Comparison of ENCODE assay signal across 23 cellular contexts in genomic region chr13:20536992-20537391, GRCh38. TPM values are rescaled to one million over a fixed set of nuclear protein-coding genes. Genes with fewer than 3 reads are reported as not detected.
DNase-seq lines count a peak whose midpoint lies in the region; ATAC-seq, FAIRE-seq and TF ChIP-seq lines count a peak whose summit lies in the region.
"Had no signal": no experiment of that assay in that cellular context is flagged by ENCODE, and none has a peak within 500 bp of the region (broad histone marks: within the 10 kb centered on the region; RNA-seq: fewer than 3 reads in every experiment).

No MANE protein-coding gene starts in this region.

- H2AFZ ChIP-seq in K562 (ENCODE audit: low read depth, low read length), result no peak overlapping the region

- no peaks in the 10 kb centered on the region for H3K9me3 ChIP-seq in K562 (replicated peaks; ENCODE audit: control insufficient read depth, insufficient read depth, low read depth, low read length)
- H3K9me3 ChIP-seq in testis, result no peaks in the 10 kb centered on the region
- H3K9me3 ChIP-seq: A549 had no signal

- H3K4me1 ChIP-seq in K562 (replicated peaks in 1 of 2; ENCODE audit: control insufficient read depth in 2 of 2, insufficient read depth in 2 of 2, low read length in 2 of 2) (no peaks in the 10 kb centered on the region), testis (no peaks in the 10 kb centered on the region)
- H3K4me1 ChIP-seq: A549, Caco-2 had no signal

- no peak for TF ChIP-seq CTCF in K562 (IDR thresholded peaks at IDR 0.05 in 2 of 3, conservative IDR thresholded peaks at IDR 0.05 in 1 of 3; ENCODE audit: insufficient read depth in 2 of 3, low read depth in 1 of 3, low read length in 3 of 3)
- TF ChIP-seq CTCF in testis (IDR thresholded peaks at IDR 0.05), result no peak

- TF ChIP-seq EP300 in K562 (IDR thresholded peaks at IDR 0.05; ENCODE audit: low read length), result no peak

- intact Hi-C loops in K562 (cut with micrococcal nuclease), result no loop called here
- intact Hi-C loops in testis (cut with DNase I; ENCODE audit: low total_unique reads), result no loop called here

- H3K4me2 ChIP-seq in K562 (ENCODE audit: insufficient read depth, low read length), result no peak overlapping the region
- H3K4me2 ChIP-seq: A549; BLaER1 treated with 17β-estradiol and CSF1 and Interleukin-3, amounts not matched to agents 10 nM and 100 nM had no signal

- ATAC-seq in K562 (no peak), HG02588 (IDR thresholded peaks at IDR 0.05; ENCODE audit: unreplicated experiment) (no peak)
- ATAC-seq: A549; CD8-positive, alpha-beta T cell had no signal

- FAIRE-seq in A204.1 (lab: Jason Lieb, UNC), result peak; percentile 63
- peak; percentile 86 for FAIRE-seq in G401.6 (lab: Jason Lieb, UNC)
- FAIRE-seq in K562 (lab: Jason Lieb, UNC), result no peak
- FAIRE-seq in endometrium (lab: Jason Lieb, UNC), result peak; percentile 31
- FAIRE-seq: A549, D721Med, GM12891, GM19239 had no signal

- H3K9ac ChIP-seq in K562 (ENCODE audit: insufficient read depth in 1 of 2, low read depth in 2 of 2, low read length in 2 of 2), result no peak overlapping the region
- H3K9ac ChIP-seq: BLaER1 treated with 17β-estradiol and CSF1 and Interleukin-3, amounts not matched to agents 10 nM and 100 nM had no signal

- H3K27ac ChIP-seq in K562 (ENCODE audit: extremely low read depth, low read depth, low read length) (no peak overlapping the region), testis (no peak overlapping the region)
- H3K27ac ChIP-seq: A549; BLaER1 treated with 17β-estradiol and CSF1 and Interleukin-3, amounts not matched to agents 10 nM and 100 nM; C4-2B had no signal

- H3K27me3 ChIP-seq in K562 (ENCODE audit: control insufficient read depth in 2 of 2, insufficient read depth in 2 of 2, low read length in 2 of 2) (no peaks in the 10 kb centered on the region), testis (no peaks in the 10 kb centered on the region)
- H3K27me3 ChIP-seq: BLaER1 treated with 17β-estradiol and CSF1 and Interleukin-3, amounts not matched to agents 10 nM and 100 nM had no signal

- no peaks in the 10 kb centered on the region for H4K20me1 ChIP-seq in K562 (replicated peaks; ENCODE audit: control insufficient read depth, insufficient read depth, low read length)
- H4K20me1 ChIP-seq: BLaER1 treated with 17β-estradiol and CSF1 and Interleukin-3, amounts not matched to agents 10 nM and 100 nM had no signal

- CTCF ChIA-PET in K562 (lab: Yijun Ruan, JAX; ENCODE audit: low intra/inter-chr PET ratio), result no interaction called here

- in situ Hi-C loops in K562 (cut with MboI), result no loop called here

- DNase-seq in K562 (ENCODE audit: extremely low read depth in 1 of 4, low spot score in 3 of 4) (no peak), NCI-H526 (lab: John Stamatoyannopoulos, UW) (no peak), testis (no peak)
- DNase-seq: 8988T; AML-193; Caco-2; Calu3; CD4-positive, alpha-beta T cell; CD8-positive, alpha-beta T cell; DMS79; DND-41; EL; GF-D8 had no signal

- BruUV-seq in K562 (replicated peaks; lab: Mats Ljungman, UMichigan), result no TSS peak

- no peaks in the 10 kb centered on the region for H3K9me1 ChIP-seq in K562 (ENCODE audit: control insufficient read depth, insufficient read depth, low read length)

- H3K79me2 ChIP-seq in K562 (ENCODE audit: control insufficient read depth, insufficient read depth, low read length), result no peaks in the 10 kb centered on the region

- no peaks in the 10 kb centered on the region for H3K36me3 ChIP-seq in K562 (ENCODE audit: control insufficient read depth, insufficient read depth, low read length)
- no peaks in the 10 kb centered on the region for H3K36me3 ChIP-seq in testis (ENCODE audit: low read depth, missing control alignments)
- H3K36me3 ChIP-seq: BLaER1 treated with 17β-estradiol and CSF1 and Interleukin-3, amounts not matched to agents 10 nM and 100 nM had no signal

- no peak for TF ChIP-seq RAD21 in K562 (CRISPR knock-in tag; conservative IDR thresholded peaks at IDR 0.05 in 1 of 2, IDR thresholded peaks at IDR 0.05 in 1 of 2)

- TF ChIP-seq POLR2A in K562 (conservative IDR thresholded peaks at IDR 0.05) (no peak), testis (IDR thresholded peaks at IDR 0.05) (no peak)

- POLR2A ChIA-PET in K562 (lab: Yijun Ruan, JAX), result no interaction called here

- no peak overlapping the region for H3K4me3 ChIP-seq in K562
- H3K4me3 ChIP-seq in testis, result no peak overlapping the region
- H3K4me3 ChIP-seq: A549; BLaER1 treated with 17β-estradiol and CSF1 and Interleukin-3, amounts not matched to agents 10 nM and 100 nM had no signal

TF ChIP-seq in K562, 482 proteins besides CTCF, POLR2A, EP300 and RAD21:
- TF ChIP-seq SIRT6 (IDR thresholded peaks at IDR 0.05; ENCODE audit: low read depth, low read length) (no peak), RBM25 (IDR thresholded peaks at IDR 0.05; ENCODE audit: low read depth, low read length, severe bottlenecking) (peak; percentile 83), CHD1 (IDR thresholded peaks at IDR 0.05; ENCODE audit: low read length) (no peak), KDM5B (IDR thresholded peaks at IDR 0.05; ENCODE audit: insufficient replicate concordance, low read depth, low read length) (no peak)
TF ChIP-seq in K562: peak in this region for 1.

RNA-seq across cellular contexts. Expression of gene CRYL1, which starts 11.3 kb away (rescaled TPM):
- 2.7 and 4.8 TPM in 2 replicates for total RNA-seq in K562 (2011; cell fraction: chromatin; rRNA removed; ENCODE audit: low replicate concordance)
- total RNA-seq in K562 (2011; cell fraction: nucleolus; rRNA removed), result 1.5 and 2.8 TPM in 2 replicates
- total RNA-seq in K562 (2011; cell fraction: nucleoplasm; rRNA removed), result 3.0 and 3.9 TPM in 2 replicates
- total RNA-seq in K562 (2014; rRNA removed), result 2.4 and 2.6 TPM in 2 replicates
- total RNA-seq in K562 (2014; rRNA removed; fragmentation: Illumina TruSeq; extraction: Trizol), result 2.0 TPM in 2 replicates
- 1.5 and 1.7 TPM in 2 replicates for total RNA-seq in K562 (2015; rRNA removed; fragmentation: Illumina TruSeq; extraction: Trizol)
- total RNA-seq in K562 (2021), result 3.1 and 3.4 TPM in 2 replicates
- 6.9 and 9.7 TPM in 2 replicates for polyA plus RNA-seq in K562 (2011; rRNA removed)
- polyA plus RNA-seq in K562 (2011; cell fraction: cytosol; rRNA removed), result 7.4 and 14.6 TPM in 2 replicates
- 6.1 and 6.9 TPM in 2 replicates for polyA plus RNA-seq in K562 (2011; cell fraction: nucleus; rRNA removed)
- 3.6 and 10.4 TPM in 2 replicates for polyA plus RNA-seq in K562 (2012)
- 3.4 and 3.7 TPM in 2 replicates for polyA plus RNA-seq in K562 (2014; fragmentation: Illumina TruSeq; extraction: Trizol)
- 1 to 10 TPM; 1.0 to 1.8 TPM for polyA plus RNA-seq in K562 (2014; fragmentation: Nextera tagmentation; extraction: Ambion mirVana)
- 2.7 and 5.3 TPM in 2 replicates for polyA plus RNA-seq in K562 (2014; rRNA removed)
- polyA minus RNA-seq in K562 (2011; rRNA and poly(A)+ RNA removed), result 4.3 and 5.9 TPM in 2 replicates
- 3.0 and 3.6 TPM in 2 replicates for polyA minus RNA-seq in K562 (2011; cell fraction: cytosol; rRNA and poly(A)+ RNA removed)
- 1.3 and 3.2 TPM in 2 replicates for polyA minus RNA-seq in K562 (2011; cell fraction: nucleus; rRNA and poly(A)+ RNA removed)
- total RNA-seq in testis, result 10 to 100 TPM in 1 of 2 donors, 1 to 10 TPM in 1; 8.0 to 16.8 TPM
- 16.8 TPM for polyA plus RNA-seq in testis (ENCODE audit: insufficient read depth, low read depth, low replicate concordance)

RNA-seq across cellular contexts. Expression of gene IFT88, which starts 30.0 kb away (rescaled TPM):
- 16.2 and 28.1 TPM in 2 replicates for total RNA-seq in K562 (2011; cell fraction: chromatin; rRNA removed; ENCODE audit: low replicate concordance)
- total RNA-seq in K562 (2011; cell fraction: nucleolus; rRNA removed), result 11.6 and 12.2 TPM in 2 replicates
- 14.7 and 16.6 TPM in 2 replicates for total RNA-seq in K562 (2011; cell fraction: nucleoplasm; rRNA removed)
- 9.0 and 9.3 TPM in 2 replicates for total RNA-seq in K562 (2014; rRNA removed)
- total RNA-seq in K562 (2014; rRNA removed; fragmentation: Illumina TruSeq; extraction: Trizol), result 13.5 and 15.4 TPM in 2 replicates
- total RNA-seq in K562 (2015; rRNA removed; fragmentation: Illumina TruSeq; extraction: Trizol), result 12.0 and 12.6 TPM in 2 replicates
- total RNA-seq in K562 (2021), result 9.1 and 9.4 TPM in 2 replicates
- 8.0 and 13.4 TPM in 2 replicates for polyA plus RNA-seq in K562 (2011; rRNA removed)
- 2.1 and 2.2 TPM in 2 replicates for polyA plus RNA-seq in K562 (2011; cell fraction: cytosol; rRNA removed)
- 9.7 and 10.9 TPM in 2 replicates for polyA plus RNA-seq in K562 (2011; cell fraction: nucleus; rRNA removed)
- 8.3 and 9.0 TPM in 2 replicates for polyA plus RNA-seq in K562 (2012)
- 8.0 and 9.2 TPM in 2 replicates for polyA plus RNA-seq in K562 (2014; fragmentation: Illumina TruSeq; extraction: Trizol)
- polyA plus RNA-seq in K562 (2014; fragmentation: Nextera tagmentation; extraction: Ambion mirVana), result 10 to 100 TPM in 1 of 2 experiments, 1 to 10 TPM in 1; 10.0 to 13.0 TPM
- polyA plus RNA-seq in K562 (2014; rRNA removed), result 8.3 and 11.7 TPM in 2 replicates
- polyA minus RNA-seq in K562 (2011; rRNA and poly(A)+ RNA removed), result 13.1 and 16.1 TPM in 2 replicates
- polyA minus RNA-seq in K562 (2011; cell fraction: cytosol; rRNA and poly(A)+ RNA removed), result 4.3 and 5.8 TPM in 2 replicates
- 17.8 and 24.1 TPM in 2 replicates for polyA minus RNA-seq in K562 (2011; cell fraction: nucleus; rRNA and poly(A)+ RNA removed)
- total RNA-seq in testis, result 100 to 1,000 TPM in 1 of 2 donors, 10 to 100 TPM in 1; 56.6 to 111 TPM
- polyA plus RNA-seq in testis (ENCODE audit: insufficient read depth, low read depth, low replicate concordance), result 86.8 TPM
